ENCODE assay signal across 25 cellular contexts in genomic region chr7:70349819-70350218, GRCh38.
"Had no signal": no experiment of that assay in that cellular context is flagged by ENCODE, and none has a peak within 500 bp of the region (broad histone marks: within the 10 kb centered on the region; RNA-seq: fewer than 3 reads in every experiment).

No MANE protein-coding gene starts in this region.

- H3K4me1 ChIP-seq: lower lobe of right lung, parathyroid adenoma, psoas muscle, uterus had no signal

- H3K27ac ChIP-seq: lower lobe of right lung, neutrophil, parathyroid adenoma, psoas muscle, skin epidermis, suprapubic skin, tibial nerve, uterus had no signal

- H3K36me3 ChIP-seq: lower lobe of right lung, neutrophil, suprapubic skin, tibial nerve, uterus had no signal

- H3K9me3 Mint-ChIP-seq: nephron; neural crest cell; stimulated activated effector memory CD8-positive, alpha-beta T cell treated with anti-CD3 and anti-CD28 coated beads, Interleukin-12 subunit alpha, Interleukin-12 subunit beta, amount 100 ng/mL, for 72 hours; stimulated activated naive CD8-positive, alpha-beta T cell treated with anti-CD3 and anti-CD28 coated beads, Interleukin-15, Interleukin-2, amounts not matched to agents 100 ng/mL and 50 ng/mL, for 24 hours had no signal

- H3K27me3 Mint-ChIP-seq: naive thymus-derived CD8-positive, alpha-beta T cell; stimulated activated naive CD8-positive, alpha-beta T cell treated with anti-CD3 and anti-CD28 coated beads, Interleukin-15, Interleukin-2, amounts not matched to agents 100 ng/mL and 50 ng/mL, for 24 hours; type B pancreatic cell had no signal

- H3K4me3 Mint-ChIP-seq: immature natural killer cell; naive thymus-derived CD8-positive, alpha-beta T cell; nephron; neural crest cell; stimulated activated effector memory CD8-positive, alpha-beta T cell treated with anti-CD3 and anti-CD28 coated beads, Interleukin-12 subunit alpha, Interleukin-12 subunit beta, amount 100 ng/mL, for 72 hours; stimulated activated naive CD8-positive, alpha-beta T cell treated with anti-CD3 and anti-CD28 coated beads, Interleukin-15, Interleukin-2, amounts not matched to agents 100 ng/mL and 50 ng/mL, for 24 hours; type B pancreatic cell had no signal

- H3K9me3 ChIP-seq: lower lobe of right lung, neutrophil, psoas muscle, suprapubic skin, tibial nerve, uterus had no signal

- H3K27ac Mint-ChIP-seq: naive thymus-derived CD8-positive, alpha-beta T cell; stimulated activated effector memory CD8-positive, alpha-beta T cell treated with anti-CD3 and anti-CD28 coated beads, Interleukin-12 subunit alpha, Interleukin-12 subunit beta, amount 100 ng/mL, for 72 hours; stimulated activated naive CD8-positive, alpha-beta T cell treated with anti-CD3 and anti-CD28 coated beads, Interleukin-15, Interleukin-2, amounts not matched to agents 100 ng/mL and 50 ng/mL, for 24 hours; type B pancreatic cell had no signal

- H3K79me2 ChIP-seq: parathyroid adenoma had no signal

- ATAC-seq: lower lobe of right lung; naive thymus-derived CD8-positive, alpha-beta T cell; psoas muscle; sciatic nerve; stimulated activated effector memory CD8-positive, alpha-beta T cell treated with anti-CD3 and anti-CD28 coated beads, Interleukin-12 subunit alpha, Interleukin-12 subunit beta, amount 100 ng/mL, for 72 hours had no signal

- H3K9ac ChIP-seq: parathyroid adenoma had no signal

- H2AFZ ChIP-seq: parathyroid adenoma had no signal

- DNase-seq: head of caudate nucleus; hypothalamus; immature natural killer cell; kidney; lower lobe of right lung; mammary epithelial cell; mesenchymal stem cell; naive thymus-derived CD8-positive, alpha-beta T cell; occipital lobe; psoas muscle; stimulated activated CD4-positive, alpha-beta T cell treated with anti-CD3 and anti-CD28 coated beads, Interleukin-12 subunit alpha, Interleukin-12 subunit beta, amount 100 ng/mL, for 4 hours; stimulated activated CD4-positive, alpha-beta T cell treated with anti-CD3 and anti-CD28 coated beads, Interleukin-4, amount 100 ng/mL, for 24 hours; stimulated activated naive CD4-positive, alpha-beta T cell; uterus had no signal

- H3K36me3 Mint-ChIP-seq: naive thymus-derived CD8-positive, alpha-beta T cell; stimulated activated effector memory CD8-positive, alpha-beta T cell treated with anti-CD3 and anti-CD28 coated beads, Interleukin-12 subunit alpha, Interleukin-12 subunit beta, amount 100 ng/mL, for 72 hours had no signal

- H3K27me3 ChIP-seq: neutrophil, suprapubic skin, tibial nerve, uterus had no signal

- H3K4me3 ChIP-seq: lower lobe of right lung, psoas muscle, skin epidermis, suprapubic skin, tibial nerve, uterus had no signal
